Comparison of ENCODE assay signal across 1 cellular context in the genomic region with DNA sequence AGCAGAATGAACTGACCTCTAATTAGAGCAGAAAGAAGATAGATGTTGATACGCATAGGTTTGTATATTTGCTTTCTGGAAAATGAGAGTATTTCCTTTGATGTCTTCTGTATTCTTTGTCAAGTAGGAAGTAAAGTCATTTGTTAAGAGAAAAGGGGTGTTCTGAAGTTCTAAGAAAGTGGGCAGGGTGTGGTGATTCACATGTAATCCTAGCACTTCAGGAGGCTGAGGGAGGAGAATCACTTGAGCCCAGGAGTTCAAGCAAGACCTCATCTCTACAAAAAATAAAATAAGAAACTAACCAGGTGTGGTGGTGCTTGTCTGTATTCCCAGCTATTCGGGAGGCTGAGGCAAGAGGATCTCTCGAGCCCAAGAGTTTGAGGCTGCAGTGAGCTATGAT.
A peak's percentile ranks its signal among the peaks of the same experiment; 100 is the strongest.
TF ChIP-seq lines count a peak whose summit lies in the region.

No MANE protein-coding gene starts in this region.

TF ChIP-seq in K562, 482 proteins besides CTCF, POLR2A, EP300 and RAD21:
- TF ChIP-seq CBFA2T3 (IDR thresholded peaks at IDR 0.05) = 0 out of 2 replicates have a peak, but pooled peaks have one; percentile 19
- TF ChIP-seq STAT5A (IDR thresholded peaks at IDR 0.05; ENCODE audit: borderline replicate concordance, low read length) = peak; percentile 37; the same call in 1 of the 2 replicates
- TF ChIP-seq NBN (IDR thresholded peaks at IDR 0.05; ENCODE audit: low read depth) = no peak
- 0 out of 2 replicates have a peak, but pooled peaks have one; percentile 25 for TF ChIP-seq TCF3 (CRISPR knock-in tag; IDR thresholded peaks at IDR 0.05)
- peak; percentile 16; the same call in 1 of the 2 replicates for TF ChIP-seq ARID1B (IDR thresholded peaks at IDR 0.05)
- no peak for TF ChIP-seq RBM34 (IDR thresholded peaks at IDR 0.05; ENCODE audit: borderline replicate concordance, insufficient read depth, low read length)
TF ChIP-seq in K562: peak in this region for 4.
